In the genomic region with DNA sequence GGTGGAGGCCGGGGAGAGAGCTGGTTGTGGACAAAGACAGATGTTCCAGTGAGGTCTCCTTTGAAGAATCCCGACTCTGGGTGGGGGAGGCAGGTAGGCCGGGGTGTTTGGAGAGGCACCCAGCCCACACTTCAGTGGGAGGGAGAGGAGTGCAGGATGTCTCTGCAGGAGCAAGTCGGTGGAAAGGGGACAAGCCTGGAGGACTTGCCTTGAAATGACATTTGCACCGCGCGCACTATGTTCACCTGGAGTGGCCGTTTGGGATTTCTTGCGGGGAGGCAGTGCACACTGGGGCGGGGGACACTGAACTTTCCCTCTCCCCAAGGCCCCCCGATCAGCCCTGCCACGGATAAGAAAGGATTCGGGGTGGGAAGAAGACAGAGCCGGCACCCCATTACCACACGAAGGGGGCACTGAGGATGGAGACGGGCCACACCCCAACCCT, we compare ENCODE assay signal across 1 cellular context.
TF ChIP-seq lines count a peak whose summit lies in the region.

No MANE protein-coding gene starts in this region.

TF ChIP-seq in GM23338, 12 proteins besides CTCF, POLR2A, EP300 and RAD21 (continued from another document):
- TF ChIP-seq, protein P1, sequence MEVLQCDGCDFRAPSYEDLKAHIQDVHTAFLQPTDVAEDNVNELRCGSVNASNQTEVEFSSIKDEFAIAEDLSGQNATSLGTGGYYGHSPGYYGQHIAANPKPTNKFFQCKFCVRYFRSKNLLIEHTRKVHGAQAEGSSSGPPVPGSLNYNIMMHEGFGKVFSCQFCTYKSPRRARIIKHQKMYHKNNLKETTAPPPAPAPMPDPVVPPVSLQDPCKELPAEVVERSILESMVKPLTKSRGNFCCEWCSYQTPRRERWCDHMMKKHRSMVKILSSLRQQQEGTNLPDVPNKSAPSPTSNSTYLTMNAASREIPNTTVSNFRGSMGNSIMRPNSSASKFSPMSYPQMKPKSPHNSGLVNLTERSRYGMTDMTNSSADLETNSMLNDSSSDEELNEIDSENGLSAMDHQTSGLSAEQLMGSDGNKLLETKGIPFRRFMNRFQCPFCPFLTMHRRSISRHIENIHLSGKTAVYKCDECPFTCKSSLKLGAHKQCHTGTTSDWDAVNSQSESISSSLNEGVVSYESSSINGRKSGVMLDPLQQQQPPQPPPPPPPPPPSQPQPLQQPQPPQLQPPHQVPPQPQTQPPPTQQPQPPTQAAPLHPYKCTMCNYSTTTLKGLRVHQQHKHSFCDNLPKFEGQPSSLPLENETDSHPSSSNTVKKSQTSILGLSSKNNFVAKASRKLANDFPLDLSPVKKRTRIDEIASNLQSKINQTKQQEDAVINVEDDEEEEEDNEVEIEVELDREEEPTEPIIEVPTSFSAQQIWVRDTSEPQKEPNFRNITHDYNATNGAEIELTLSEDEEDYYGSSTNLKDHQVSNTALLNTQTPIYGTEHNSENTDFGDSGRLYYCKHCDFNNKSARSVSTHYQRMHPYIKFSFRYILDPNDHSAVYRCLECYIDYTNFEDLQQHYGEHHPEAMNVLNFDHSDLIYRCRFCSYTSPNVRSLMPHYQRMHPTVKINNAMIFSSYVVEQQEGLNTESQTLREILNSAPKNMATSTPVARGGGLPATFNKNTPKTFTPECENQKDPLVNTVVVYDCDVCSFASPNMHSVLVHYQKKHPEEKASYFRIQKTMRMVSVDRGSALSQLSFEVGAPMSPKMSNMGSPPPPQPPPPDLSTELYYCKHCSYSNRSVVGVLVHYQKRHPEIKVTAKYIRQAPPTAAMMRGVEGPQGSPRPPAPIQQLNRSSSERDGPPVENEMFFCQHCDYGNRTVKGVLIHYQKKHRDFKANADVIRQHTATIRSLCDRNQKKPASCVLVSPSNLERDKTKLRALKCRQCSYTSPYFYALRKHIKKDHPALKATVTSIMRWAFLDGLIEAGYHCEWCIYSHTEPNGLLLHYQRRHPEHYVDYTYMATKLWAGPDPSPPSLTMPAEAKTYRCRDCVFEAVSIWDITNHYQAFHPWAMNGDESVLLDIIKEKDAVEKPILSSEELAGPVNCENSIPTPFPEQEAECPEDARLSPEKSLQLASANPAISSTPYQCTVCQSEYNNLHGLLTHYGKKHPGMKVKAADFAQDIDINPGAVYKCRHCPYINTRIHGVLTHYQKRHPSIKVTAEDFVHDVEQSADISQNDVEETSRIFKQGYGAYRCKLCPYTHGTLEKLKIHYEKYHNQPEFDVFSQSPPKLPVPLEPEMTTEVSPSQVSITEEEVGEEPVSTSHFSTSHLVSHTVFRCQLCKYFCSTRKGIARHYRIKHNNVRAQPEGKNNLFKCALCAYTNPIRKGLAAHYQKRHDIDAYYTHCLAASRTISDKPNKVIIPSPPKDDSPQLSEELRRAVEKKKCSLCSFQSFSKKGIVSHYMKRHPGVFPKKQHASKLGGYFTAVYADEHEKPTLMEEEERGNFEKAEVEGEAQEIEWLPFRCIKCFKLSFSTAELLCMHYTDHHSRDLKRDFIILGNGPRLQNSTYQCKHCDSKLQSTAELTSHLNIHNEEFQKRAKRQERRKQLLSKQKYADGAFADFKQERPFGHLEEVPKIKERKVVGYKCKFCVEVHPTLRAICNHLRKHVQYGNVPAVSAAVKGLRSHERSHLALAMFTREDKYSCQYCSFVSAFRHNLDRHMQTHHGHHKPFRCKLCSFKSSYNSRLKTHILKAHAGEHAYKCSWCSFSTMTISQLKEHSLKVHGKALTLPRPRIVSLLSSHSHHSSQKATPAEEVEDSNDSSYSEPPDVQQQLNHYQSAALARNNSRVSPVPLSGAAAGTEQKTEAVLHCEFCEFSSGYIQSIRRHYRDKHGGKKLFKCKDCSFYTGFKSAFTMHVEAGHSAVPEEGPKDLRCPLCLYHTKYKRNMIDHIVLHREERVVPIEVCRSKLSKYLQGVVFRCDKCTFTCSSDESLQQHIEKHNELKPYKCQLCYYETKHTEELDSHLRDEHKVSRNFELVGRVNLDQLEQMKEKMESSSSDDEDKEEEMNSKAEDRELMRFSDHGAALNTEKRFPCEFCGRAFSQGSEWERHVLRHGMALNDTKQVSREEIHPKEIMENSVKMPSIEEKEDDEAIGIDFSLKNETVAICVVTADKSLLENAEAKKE (CRISPR knock-in tag; IDR thresholded peaks at IDR 0.05), result no peak
